In genomic region chr9:89436963-89437625, GRCh38 we compare ENCODE assay signal across 9 cellular contexts.
DNase-seq lines count a peak whose midpoint lies in the region; ATAC-seq, FAIRE-seq and TF ChIP-seq lines count a peak whose summit lies in the region.
"Had no signal": no experiment of that assay in that cellular context is flagged by ENCODE, and none has a peak within 500 bp of the region (broad histone marks: within the 10 kb centered on the region; RNA-seq: fewer than 3 reads in every experiment).

No MANE protein-coding gene starts in this region.

- intact Hi-C loops in HepG2 (cut with micrococcal nuclease; ENCODE audit: unreplicated experiment): no loop called here
- intact Hi-C loops in CD14-positive monocyte (cut with micrococcal nuclease): no loop called here
- intact Hi-C loops in uterus (cut with DNase I; ENCODE audit: low total_unique reads): no loop called here

- no peaks in the 10 kb centered on the region for H3K79me2 ChIP-seq in HepG2 (ENCODE audit: insufficient read depth, low read length)

- H3K4me3 Mint-ChIP-seq in CD14-positive monocyte: no peak overlapping the region

- TF ChIP-seq RAD21 in HepG2 (CRISPR knock-in tag; IDR thresholded peaks at IDR 0.05): no peak

- no TSS peak for BruUV-seq in HepG2 (replicated peaks; lab: Mats Ljungman, UMichigan)

- FAIRE-seq in HepG2 (lab: Jason Lieb, UNC): no peak

- peaks cover 44 to 59% of the 10 kb centered on the region in 2 donors for H3K36me3 Mint-ChIP-seq in CD14-positive monocyte

- H3K9ac ChIP-seq in HepG2 (ENCODE audit: insufficient read depth, low read depth, low read length): no peak overlapping the region

- H3K9me3 Mint-ChIP-seq in CD14-positive monocyte: no peaks in the 10 kb centered on the region

- H3K4me3 ChIP-seq in HepG2 (replicated peaks in 1 of 3; ENCODE audit: insufficient read depth in 1 of 3, low read depth in 2 of 3, low read length in 3 of 3): no peak overlapping the region
- H3K4me3 ChIP-seq in uterus: no peak overlapping the region

- H3K4me2 ChIP-seq in HepG2 (ENCODE audit: low read depth, low read length): no peak overlapping the region

- WGBS in HepG2 (ENCODE audit: low lambda C conversion rate): 20% methylated on average over 8 of the region's 17 CpGs

- no peaks in the 10 kb centered on the region for H3K4me1 ChIP-seq in HepG2 (ENCODE audit: insufficient read depth, low read length)
- H3K4me1 ChIP-seq in uterus: no peaks in the 10 kb centered on the region

- no peaks in the 10 kb centered on the region for H4K20me1 ChIP-seq in HepG2 (ENCODE audit: insufficient read depth, low read length)

- no peak for TF ChIP-seq CTCF in HepG2 (CRISPR knock-in tag; IDR thresholded peaks at IDR 0.05)
- TF ChIP-seq CTCF in CD14-positive monocyte (IDR thresholded peaks at IDR 0.05): no peak
- no peak for TF ChIP-seq CTCF in uterus (IDR thresholded peaks at IDR 0.05)

- in situ Hi-C loops in HepG2 (cut with HindIII; ENCODE audit: extremely low pct_ligation_motif_present, low pct_unique_long_range_greater_than_20kb): no loop called here

- peak overlapping the region in 2 of 7 donors; percentile 50 to 51 for H3K27ac Mint-ChIP-seq in CD14-positive monocyte

- peaks cover 58% of the 10 kb centered on the region for H3K4me1 Mint-ChIP-seq in CD14-positive monocyte

- TF ChIP-seq EP300 in HepG2 (IDR thresholded peaks at IDR 0.05; ENCODE audit: low read depth in 2 of 2, low read length in 2 of 2): no peak
- no peak for TF ChIP-seq EP300 in HepG2 (CRISPR knock-in tag; IDR thresholded peaks at IDR 0.05; ENCODE audit: borderline replicate concordance)

- H3K27me3 Mint-ChIP-seq in CD14-positive monocyte (ENCODE audit: low read depth in 3 of 3): no peaks in the 10 kb centered on the region

- H3K27me3 ChIP-seq in HepG2 (ENCODE audit: control insufficient read depth in 1 of 2, insufficient read depth in 2 of 2, low read length in 2 of 2): peaks cover 0 to 14% of the 10 kb centered on the region in 2 experiments; a peak in 2 of 5 replicates
- H3K27me3 ChIP-seq in uterus: no peaks in the 10 kb centered on the region

- POLR2A ChIA-PET in HepG2 (lab: Yijun Ruan, JAX): no interaction called here

- CTCF ChIA-PET in HepG2 (lab: Yijun Ruan, JAX; ENCODE audit: low intra/inter-chr PET ratio, low total read pairs): no interaction called here

- H3K27ac ChIP-seq in HepG2 (ENCODE audit: extremely low read length, insufficient read depth, low read length) (no peak overlapping the region), uterus (no peak overlapping the region)

- DNase-seq in NAMALWA (ENCODE audit: low spot score) (peak; percentile 80), HepG2 (ENCODE audit: low spot score) (no peak), CD14-positive monocyte (ENCODE audit: low spot score) (no peak), DMS 273 (lab: John Stamatoyannopoulos, UW; ENCODE audit: unreplicated experiment) (no peak), uterus (no peak), epidermal melanocyte (ENCODE audit: insufficient read length, low spot score) (no peak)
- DNase-seq in activated T-cell treated with anti-CD3 and anti-CD28 coated beads, Interleukin-2, amount 50 U/mL, for 1 hour: peak; percentile 70

- H3K36me3 ChIP-seq in HepG2 (replicated peaks in 1 of 2; ENCODE audit: control insufficient read depth in 1 of 2, insufficient read depth in 2 of 2, low read length in 2 of 2) (no peaks in the 10 kb centered on the region), uterus (no peaks in the 10 kb centered on the region)

- TF ChIP-seq POLR2A in HepG2 (IDR thresholded peaks at IDR 0.05; ENCODE audit: insufficient read depth in 1 of 2, low read depth in 2 of 2, low read length in 2 of 2) (no peak), uterus (IDR thresholded peaks at IDR 0.05) (no peak)

- H3K9me3 ChIP-seq in HepG2 (ENCODE audit: low read length) (no peaks in the 10 kb centered on the region), uterus (no peaks in the 10 kb centered on the region)

- ATAC-seq in GM21381 (IDR thresholded peaks at IDR 0.05; ENCODE audit: unreplicated experiment) (peak; percentile 46), HepG2 (peak; percentile 21; the same call in 2 of the 3 replicates)
- ATAC-seq: right cardiac atrium had no signal

- no peak overlapping the region for H2AFZ ChIP-seq in HepG2 (ENCODE audit: low read length)

TF ChIP-seq in HepG2, 621 proteins besides CTCF, POLR2A, EP300 and RAD21:
- TF ChIP-seq HNF4G (IDR thresholded peaks at IDR 0.05; ENCODE audit: borderline replicate concordance, low read depth, low read length) (no peak), HNF4G (CRISPR knock-in tag; IDR thresholded peaks at IDR 0.05; ENCODE audit: borderline replicate concordance, low read depth) (no peak), SP140L (CRISPR knock-in tag; IDR thresholded peaks at IDR 0.05; ENCODE audit: borderline replicate concordance) (no peak), HNRNPK (IDR thresholded peaks at IDR 0.05; ENCODE audit: low read depth, low read length, poor library complexity, severe bottlenecking) (no peak), FOSL1 (CRISPR knock-in tag; IDR thresholded peaks at IDR 0.05; ENCODE audit: borderline replicate concordance) (no peak), FIP1L1 (IDR thresholded peaks at IDR 0.05; ENCODE audit: borderline replicate concordance, insufficient read depth, low read depth, low read length) (no peak), ZNF703 (CRISPR knock-in tag; IDR thresholded peaks at IDR 0.05; ENCODE audit: borderline replicate concordance) (no peak), MLX (CRISPR knock-in tag; IDR thresholded peaks at IDR 0.05) (no peak), CEBPG (CRISPR knock-in tag; IDR thresholded peaks at IDR 0.05) (peak; percentile 46), TBL1XR1 (IDR thresholded peaks at IDR 0.05; ENCODE audit: borderline replicate concordance, low read length, partially characterized antibody) (no peak), ZBTB10 (CRISPR knock-in tag; IDR thresholded peaks at IDR 0.05; ENCODE audit: borderline replicate concordance) (no peak), CEBPB (IDR thresholded peaks at IDR 0.05; ENCODE audit: borderline replicate concordance, low read depth, low read length) (peak; percentile 67; the same call in 1 of the 2 replicates), JUND (CRISPR knock-in tag; IDR thresholded peaks at IDR 0.05) (no peak), MXD1 (CRISPR knock-in tag; IDR thresholded peaks at IDR 0.05) (no peak), NFIC (IDR thresholded peaks at IDR 0.05; ENCODE audit: low read length) (no peak)
TF ChIP-seq in HepG2: peak in this region for 2.

Comparison
In these comparisons a context has a peak if more than half of its experiments do, and no peak if none do; other contexts are left out.
1. DNase-seq: peak in NAMALWA (single experiment) and activated T-cell treated with anti-CD3 and anti-CD28 coated beads, Interleukin-2, amount 50 U/mL, for 1 hour (single experiment); none in HepG2 (single experiment), CD14-positive monocyte (single experiment), DMS 273 (single experiment), uterus (0 of 2) and epidermal melanocyte (single experiment).